Comparison of ENCODE assay signal across 8 cellular contexts in the genomic region with DNA sequence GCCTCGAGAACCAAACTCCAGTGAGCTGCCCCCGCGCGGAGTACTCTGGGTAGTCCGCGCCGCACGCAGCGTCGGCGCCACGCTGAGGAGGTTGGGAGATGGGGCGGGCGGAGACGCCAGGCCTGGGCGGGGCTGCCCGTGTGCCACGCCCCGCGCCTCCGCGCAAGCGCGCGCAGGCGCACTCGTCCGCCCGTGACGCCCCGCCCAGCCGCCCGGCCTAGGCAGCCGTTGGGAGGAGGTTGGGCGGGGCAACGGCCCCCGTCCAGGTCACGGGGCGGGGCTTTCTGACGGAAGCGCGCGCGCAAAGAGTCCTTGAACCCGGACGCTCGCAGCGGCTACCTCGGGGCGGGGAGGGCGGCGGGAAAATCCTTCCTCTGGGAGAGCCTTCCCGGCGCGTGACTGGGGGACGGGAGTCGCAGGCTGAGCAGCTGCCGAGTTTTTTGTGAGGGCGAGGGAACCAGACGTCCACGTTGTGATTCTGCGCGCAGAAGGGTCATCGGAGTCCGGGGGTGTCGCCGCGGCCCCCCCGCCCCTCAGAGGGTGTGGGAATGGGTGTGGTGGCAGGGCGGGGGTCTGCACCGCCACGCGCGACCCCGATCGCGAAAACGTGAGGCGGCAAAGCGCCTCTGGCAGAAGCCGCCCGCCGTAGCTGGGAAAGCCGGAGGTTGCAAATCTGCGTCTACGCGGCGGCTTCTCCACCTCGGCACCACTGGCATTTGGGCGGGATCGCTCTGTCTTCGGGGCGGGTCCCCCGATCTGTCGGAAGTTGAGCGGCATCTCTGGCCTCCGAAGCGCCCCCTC. TPM values are rescaled to one million over a fixed set of nuclear protein-coding genes. Genes with fewer than 3 reads are reported as not detected.
DNase-seq lines count a peak whose midpoint lies in the region; ATAC-seq and TF ChIP-seq lines count a peak whose summit lies in the region.

A gene with protein sequence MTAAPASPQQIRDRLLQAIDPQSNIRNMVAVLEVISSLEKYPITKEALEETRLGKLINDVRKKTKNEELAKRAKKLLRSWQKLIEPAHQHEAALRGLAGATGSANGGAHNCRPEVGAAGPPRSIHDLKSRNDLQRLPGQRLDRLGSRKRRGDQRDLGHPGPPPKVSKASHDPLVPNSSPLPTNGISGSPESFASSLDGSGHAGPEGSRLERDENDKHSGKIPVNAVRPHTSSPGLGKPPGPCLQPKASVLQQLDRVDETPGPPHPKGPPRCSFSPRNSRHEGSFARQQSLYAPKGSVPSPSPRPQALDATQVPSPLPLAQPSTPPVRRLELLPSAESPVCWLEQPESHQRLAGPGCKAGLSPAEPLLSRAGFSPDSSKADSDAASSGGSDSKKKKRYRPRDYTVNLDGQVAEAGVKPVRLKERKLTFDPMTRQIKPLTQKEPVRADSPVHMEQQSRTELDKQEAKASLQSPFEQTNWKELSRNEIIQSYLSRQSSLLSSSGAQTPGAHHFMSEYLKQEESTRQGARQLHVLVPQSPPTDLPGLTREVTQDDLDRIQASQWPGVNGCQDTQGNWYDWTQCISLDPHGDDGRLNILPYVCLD (minus strand): TSS at position 22 of the 801 bp plus-strand sequence. CDS start 261 bp downstream, outside the sequence.

- BruUV-seq in PC-9 (replicated peaks; lab: Mats Ljungman, UMichigan) = TSS peak; percentile 77

- H3K9me3 ChIP-seq in PC-9 (ENCODE audit: insufficient read depth, low read depth) (no peaks in the 10 kb centered on the region), esophagus muscularis mucosa (no peaks in the 10 kb centered on the region)

- H3K4me3 ChIP-seq in PC-9 (peak within 1 kb of the TSS; percentile 99), esophagus muscularis mucosa (peak within 1 kb of the TSS; percentile 78 to 99 (median 95))

- H3K36me3 ChIP-seq in PC-9 (ENCODE audit: low read depth) (peaks cover 10% of the 10 kb centered on the region; the same call in 1 of the 2 replicates), esophagus muscularis mucosa (peaks cover 8 to 53% (median 33%) of the 10 kb centered on the region in 4 donors)

- H3K4me3 Mint-ChIP-seq in activated T-cell treated with anti-CD3 and anti-CD28 coated beads, Interleukin-2, amount 50 U/mL, for 4 hours = peak within 1 kb of the TSS; percentile 98

- H3K27me3 ChIP-seq in PC-9 (ENCODE audit: insufficient read depth, low read depth) = no peaks in the 10 kb centered on the region
- H3K27me3 ChIP-seq in esophagus muscularis mucosa = no peaks in the 10 kb centered on the region

- POLR2A ChIA-PET in PC-9 (lab: Charles Lee; ENCODE audit: unreplicated experiment) = interaction anchor here (0.5 to 0.7 kb wide), 2 partner anchors 13 to 106 kb away, joined by 3 to 4 read pairs; no protein-coding TSS in a partner anchor

- ATAC-seq in GM21717 (IDR thresholded peaks at IDR 0.05; ENCODE audit: unreplicated experiment) = peak; percentile 61
- peak; percentile 93 to 94 for ATAC-seq in activated T-cell treated with anti-CD3 and anti-CD28 coated beads, Interleukin-2, amount 50 U/mL, for 4 hours

- 5% methylated on average over 11 of the region's 98 CpGs for WGBS in esophagus muscularis mucosa

- peaks cover 51% of the 10 kb centered on the region for H3K79me2 ChIP-seq in PC-9 (ENCODE audit: low read depth)

- H3K4me1 Mint-ChIP-seq in activated T-cell treated with anti-CD3 and anti-CD28 coated beads, Interleukin-2, amount 50 U/mL, for 4 hours (ENCODE audit: low read depth) = peaks cover 44% of the 10 kb centered on the region

- TF ChIP-seq CTCF in PC-9 (conservative IDR thresholded peaks at IDR 0.05) (no peak), esophagus muscularis mucosa (IDR thresholded peaks at IDR 0.05) (peak in 2 of 3 experiments; percentile 5 to 35)

- DNase-seq in DMS53 treated with DMSO at 0.1 percent for 48 hours (lab: John Stamatoyannopoulos, UW; ENCODE audit: unreplicated experiment) = peak; percentile 60
- DNase-seq in KBM-7 = peak; percentile 93
- DNase-seq in PC-9 = peak; percentile 77 to 93
- peak; percentile 95 for DNase-seq in activated T-cell treated with anti-CD3 and anti-CD28 coated beads, Interleukin-2, amount 50 U/mL, for 4 hours
- DNase-seq in esophagus muscularis mucosa (ENCODE audit: extremely low spot score) = peak; percentile 98
- DNase-seq in myocyte (ENCODE audit: low read depth) = peak; percentile 96
- DNase-seq in stimulated activated CD8-positive, alpha-beta memory T cell treated with anti-CD3 and anti-CD28 coated beads, Interleukin-7, amount 100 ng/mL, for 4 hours (ENCODE audit: low read depth in 2 of 2) = peak; percentile 84 to 93

- H3K27me3 Mint-ChIP-seq in activated T-cell treated with anti-CD3 and anti-CD28 coated beads, Interleukin-2, amount 50 U/mL, for 4 hours (ENCODE audit: low read depth) = no peaks in the 10 kb centered on the region

- CTCF ChIA-PET in PC-9 (lab: Charles Lee) = no interaction called here

- intact Hi-C loops in PC-9 (cut with micrococcal nuclease; ENCODE audit: unreplicated experiment) (loop anchor here (1.0 kb wide), 1 partner anchor 58 kb away; no protein-coding TSS in a partner anchor), esophagus muscularis mucosa (cut with DNase I) (loop anchor here (5.0 kb wide), 1 partner anchor 56 kb away; a partner anchor contains a TSS)

- H3K4me1 ChIP-seq in PC-9 (replicated peaks; ENCODE audit: insufficient read depth) = peaks cover 20% of the 10 kb centered on the region
- H3K4me1 ChIP-seq in esophagus muscularis mucosa = peaks cover 38 to 56% (median 51%) of the 10 kb centered on the region in 4 donors

- H4K20me1 ChIP-seq in PC-9 (ENCODE audit: insufficient read depth) = peaks cover 44% of the 10 kb centered on the region

- no peak for TF ChIP-seq EP300 in esophagus muscularis mucosa (IDR thresholded peaks at IDR 0.05)

- in situ Hi-C loops in KBM-7 (cut with MboI; ENCODE audit: low pct_unique_long_range_greater_than_20kb, low sequenced_read_pairs) = no loop called here

- peaks cover 18% of the 10 kb centered on the region for H3K36me3 Mint-ChIP-seq in activated T-cell treated with anti-CD3 and anti-CD28 coated beads, Interleukin-2, amount 50 U/mL, for 4 hours (ENCODE audit: insufficient read depth)

- H3K4me2 ChIP-seq in PC-9 = peak within 1 kb of the TSS; percentile 97

- no peaks in the 10 kb centered on the region for H3K9me3 Mint-ChIP-seq in activated T-cell treated with anti-CD3 and anti-CD28 coated beads, Interleukin-2, amount 50 U/mL, for 4 hours

- peaks cover 24% of the 10 kb centered on the region for H3F3A ChIP-seq in PC-9 (ENCODE audit: insufficient read depth, low read depth)

- H2AFZ ChIP-seq in PC-9 = peak within 1 kb of the TSS; percentile 99

- H3K27ac ChIP-seq in PC-9 (peak within 1 kb of the TSS; percentile 53), esophagus muscularis mucosa (replicated peaks in 1 of 4) (peak within 1 kb of the TSS; percentile 89 to 98 (median 97))

- TF ChIP-seq POLR2A in esophagus muscularis mucosa (IDR thresholded peaks at IDR 0.05; ENCODE audit: low read depth) = peak; percentile 46

- H3K9me2 ChIP-seq in PC-9 (ENCODE audit: insufficient read depth) = no peaks in the 10 kb centered on the region

RNA-seq across cellular contexts. Expression of the gene that starts here (rescaled TPM):
- total RNA-seq in PC-9 (2021) (11.9 and 13.0 TPM in 2 replicates), esophagus muscularis mucosa (10 to 100 TPM in 2 of 4 donors, 1 to 10 TPM in 2; 4.2 to 11.7 (median 8.8) TPM), myocyte (9.2 and 9.5 TPM in 2 replicates)
- 10 to 100 TPM; 17.4 to 19.5 (median 18.2) TPM for total RNA-seq in activated T-cell treated with anti-CD3 and anti-CD28 coated beads, Interleukin-2, amount 50 U/mL, for 4 hours
- polyA plus RNA-seq in myocyte (2012) = 6.4 TPM

Comparison
In these comparisons a context has a peak if more than half of its experiments do, and no peak if none do; other contexts are left out.
1. Peak in every context shown above with its lines: DNase-seq, ATAC-seq, H3K4me3 ChIP-seq and H3K27ac ChIP-seq.